ENCODE assay signal across 8 cellular contexts in genomic region chr6:137699036-137699683, GRCh38.
DNase-seq lines count a peak whose midpoint lies in the region; ATAC-seq lines count a peak whose summit lies in the region.

No MANE protein-coding gene starts in this region.

- H3K27me3 ChIP-seq in H7 (ENCODE audit: control insufficient read depth, insufficient read depth, low read length) = no peaks in the 10 kb centered on the region

- no peak overlapping the region for H3K4me3 ChIP-seq in H7 (ENCODE audit: insufficient read depth, low read depth, low read length)

- DNase-seq in stimulated activated CD4-positive, alpha-beta T cell treated with anti-CD3 and anti-CD28 coated beads, Interleukin-1b, Interleukin-23, amount 100 ng/mL, for 48 hours = peak; percentile 68
- DNase-seq in stimulated activated CD4-positive, alpha-beta T cell treated with anti-CD3 and anti-CD28 coated beads, Interleukin-12 subunit alpha, Interleukin-12 subunit beta, amount 100 ng/mL, for 4 hours = no peak
- DNase-seq in activated CD4-positive, alpha-beta T cell treated with anti-CD3 and anti-CD28 coated beads, Interleukin-2, amount 50 U/mL, for 48 hours = peak; percentile 49 to 62
- DNase-seq in left ventricle myocardium superior (no peak), germinal center (ENCODE audit: low spot score) (no peak), H7 (no peak), NCI-H2227 treated with DMSO at 0.1 percent for 48 hours (lab: John Stamatoyannopoulos, UW) (no peak)

- no peaks in the 10 kb centered on the region for H3K36me3 ChIP-seq in H7 (replicated peaks; ENCODE audit: control insufficient read depth, insufficient read depth, low read length)

- ATAC-seq in left ventricle myocardium superior = peak; percentile 8
- ATAC-seq in GM21423 (IDR thresholded peaks at IDR 0.05; ENCODE audit: unreplicated experiment) = no peak

- intact Hi-C loops in left ventricle myocardium superior (cut with micrococcal nuclease) = no loop called here

Comparison
In these comparisons a context has a peak if more than half of its experiments do, and no peak if none do; other contexts are left out.
1. DNase-seq: peak in stimulated activated CD4-positive, alpha-beta T cell treated with anti-CD3 and anti-CD28 coated beads, Interleukin-1b, Interleukin-23, amount 100 ng/mL, for 48 hours (single experiment) and activated CD4-positive, alpha-beta T cell treated with anti-CD3 and anti-CD28 coated beads, Interleukin-2, amount 50 U/mL, for 48 hours (2 of 2); none in stimulated activated CD4-positive, alpha-beta T cell treated with anti-CD3 and anti-CD28 coated beads, Interleukin-12 subunit alpha, Interleukin-12 subunit beta, amount 100 ng/mL, for 4 hours (single experiment), left ventricle myocardium superior (single experiment), germinal center (single experiment), H7 (single experiment) and NCI-H2227 treated with DMSO at 0.1 percent for 48 hours (single experiment).